Comparison of ENCODE assay signal across 8 cellular contexts in genomic region chr3:17841190-17841828, GRCh38.
DNase-seq lines count a peak whose midpoint lies in the region; ATAC-seq and TF ChIP-seq lines count a peak whose summit lies in the region.

No MANE protein-coding gene starts in this region.

- peak in 1 of 2 donors; percentile 5 for TF ChIP-seq POLR2A in thyroid gland (IDR thresholded peaks at IDR 0.05)

- H3K9me3 ChIP-seq in Caco-2 (no peaks in the 10 kb centered on the region), Panc1 (ENCODE audit: control insufficient read depth, insufficient read depth, low read depth, low read length) (no peaks in the 10 kb centered on the region), thyroid gland (no peaks in the 10 kb centered on the region)

- intact Hi-C loops in Caco-2 (cut with micrococcal nuclease; ENCODE audit: unreplicated experiment): loop anchor here (1.0 to 10.0 kb wide), 6 partner anchors 43 to 583 kb away; partner anchors contain the start of gene TBC1D5
- intact Hi-C loops in Panc1 (cut with micrococcal nuclease; ENCODE audit: unreplicated experiment): loop anchor here (2.0 to 5.0 kb wide), 2 partner anchors 199 to 411 kb away; no protein-coding TSS in a partner anchor
- intact Hi-C loops in thyroid gland (cut with DNase I): no loop called here

- DNase-seq in Caco-2: peak; percentile 75 to 86
- DNase-seq in HK-2 (ENCODE audit: unreplicated experiment): peak; percentile 57
- peak; percentile 61 for DNase-seq in Panc1 (ENCODE audit: low read depth, low spot score)
- peak; percentile 44 for DNase-seq in activated T-helper 1 cell treated with Interleukin-2 at 50 U/mL for 16 hours (ENCODE audit: low read depth)
- peak; percentile 34 for DNase-seq in fibroblast of the conjunctiva (ENCODE audit: low read depth)
- DNase-seq in omental fat pad (ENCODE audit: low spot score): peak; percentile 64
- DNase-seq in thyroid gland: peak; percentile 59 to 71

- H3K4me1 ChIP-seq in Caco-2 (no peaks in the 10 kb centered on the region), Panc1 (ENCODE audit: control insufficient read depth, insufficient read depth, low read length) (no peaks in the 10 kb centered on the region), thyroid gland (peaks cover 0 to 7% of the 10 kb centered on the region in 2 donors)

- no peak overlapping the region for H3K4me3 Mint-ChIP-seq in Caco-2 (ENCODE audit: unreplicated experiment)

- ATAC-seq in GM19468 (IDR thresholded peaks at IDR 0.05; ENCODE audit: extremely low read depth, unreplicated experiment): peak; percentile 40
- peak; percentile 93 for ATAC-seq in Panc1
- no peak for ATAC-seq in omental fat pad (ENCODE audit: low FRiP score)

- WGBS in thyroid gland, 2 donors: 14 to 15% methylated on average over 8 to 9 of the region's 9 CpGs

- TF ChIP-seq CTCF in Caco-2 (IDR thresholded peaks at IDR 0.05; ENCODE audit: insufficient read depth in 1 of 2, low read depth in 1 of 2, low read length in 1 of 2, severe bottlenecking in 1 of 2, unreplicated experiment in 1 of 2): peak; percentile 87 to 97
- TF ChIP-seq CTCF in Panc1 (IDR thresholded peaks at IDR 0.05): peak; percentile 92
- peak in 2 of 3 donors; percentile 35 to 78 for TF ChIP-seq CTCF in omental fat pad (IDR thresholded peaks at IDR 0.05)
- TF ChIP-seq CTCF in thyroid gland (IDR thresholded peaks at IDR 0.05): peak; percentile 75 to 91 (median 79)

- CTCF ChIA-PET in Caco-2 (lab: Charles Lee) (interaction anchor here (0.7 to 1.5 kb wide), 12 partner anchors 31 to 512 kb away, joined by 3 to 23 read pairs (median 4); partner anchors contain the start of gene TBC1D5), Panc1 (lab: Charles Lee) (interaction anchor here (1.2 kb wide), 1 partner anchor 196 kb away, joined by 6 read pairs; no protein-coding TSS in a partner anchor)

- peaks cover 5% of the 10 kb centered on the region for H3K4me1 Mint-ChIP-seq in Caco-2 (ENCODE audit: low read depth, unreplicated experiment)

- H3K27me3 Mint-ChIP-seq in Caco-2 (ENCODE audit: insufficient read depth, unreplicated experiment): no peaks in the 10 kb centered on the region

- no peak overlapping the region for H3K27ac ChIP-seq in Panc1 (ENCODE audit: low read length)
- no peak overlapping the region for H3K27ac ChIP-seq in thyroid gland

- H3K36me3 ChIP-seq in Caco-2 (ENCODE audit: control insufficient read depth, insufficient read depth, low read length) (no peaks in the 10 kb centered on the region), Panc1 (ENCODE audit: control insufficient read depth, insufficient read depth, low read length) (no peaks in the 10 kb centered on the region), thyroid gland (no peaks in the 10 kb centered on the region)

- no peak overlapping the region for H3K4me3 ChIP-seq in Caco-2 (ENCODE audit: low read depth, low read length)
- H3K4me3 ChIP-seq in Panc1 (ENCODE audit: low read depth in 2 of 2, low read length in 2 of 2): no peak overlapping the region
- no peak overlapping the region for H3K4me3 ChIP-seq in thyroid gland (replicated peaks in 1 of 3)

- H3K27me3 ChIP-seq in Caco-2 (replicated peaks; ENCODE audit: control insufficient read depth, insufficient read depth, low read length) (no peaks in the 10 kb centered on the region), Panc1 (ENCODE audit: control insufficient read depth, insufficient read depth, low read length) (0 out of 2 replicates have a peak, but pooled peaks cover 2% of the 10 kb centered on the region), thyroid gland (no peaks in the 10 kb centered on the region)

- in situ Hi-C loops in Panc1 (cut with HindIII; ENCODE audit: low pct_unique_long_range_greater_than_20kb, low sequenced_read_pairs): no loop called here

- BruUV-seq in Caco-2 (replicated peaks; lab: Mats Ljungman, UMichigan): no TSS peak
- BruUV-seq in Panc1 (replicated peaks; lab: Mats Ljungman, UMichigan): no TSS peak

- no peak overlapping the region for H3K27ac Mint-ChIP-seq in Caco-2 (ENCODE audit: unreplicated experiment)

- no peaks in the 10 kb centered on the region for H3K9me3 Mint-ChIP-seq in Caco-2 (ENCODE audit: unreplicated experiment)

- POLR2A ChIA-PET in Caco-2 (lab: Charles Lee) (no interaction called here), Panc1 (lab: Charles Lee) (no interaction called here)

- no peaks in the 10 kb centered on the region for H3K36me3 Mint-ChIP-seq in Caco-2 (ENCODE audit: insufficient read depth, unreplicated experiment)
